ENCODE assay signal across 33 cellular contexts in the genomic region with DNA sequence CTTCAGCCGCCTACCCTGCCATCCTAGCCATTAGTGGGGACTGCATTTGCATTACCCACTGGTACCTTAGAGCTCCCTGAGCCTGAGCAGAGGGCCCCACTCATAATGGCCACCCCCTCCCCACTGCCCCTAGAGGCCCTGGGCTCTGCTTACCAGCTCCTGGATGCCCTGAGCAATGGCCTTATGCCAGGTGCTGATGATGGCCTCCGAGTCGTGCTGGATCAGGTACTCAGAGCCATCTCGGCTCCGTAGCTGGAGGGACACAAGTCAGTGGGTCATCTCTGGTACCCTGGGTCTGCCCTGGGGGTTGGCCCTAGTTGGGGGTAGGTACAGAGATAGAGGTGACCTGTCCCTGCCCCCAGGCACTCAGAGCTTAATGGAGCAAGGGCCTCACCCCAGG.
"Had no signal": no experiment of that assay in that cellular context is flagged by ENCODE, and none has a peak within 500 bp of the region (broad histone marks: within the 10 kb centered on the region; RNA-seq: fewer than 3 reads in every experiment).

No MANE protein-coding gene starts in this region.

- ATAC-seq: activated CD8-positive, alpha-beta memory T cell treated with anti-CD3 and anti-CD28 coated beads, Interleukin-2, amount 10 ng/mL, durations not matched to agents 7 days and 5 days; activated naive CD8-positive, alpha-beta T cell treated with anti-CD3 and anti-CD28 coated beads, Interleukin-2, amount 50 U/mL, for 24 hours; Panc1 had no signal

- DNase-seq: activated CD4-positive, alpha-beta memory T cell treated with anti-CD3 and anti-CD28 coated beads, Interleukin-2, amount 10 ng/mL, durations not matched to agents 7 days and 5 days; activated CD4-positive, alpha-beta T cell treated with anti-CD3 and anti-CD28 coated beads for 1 hour; activated CD4-positive, alpha-beta T cell treated with anti-CD3 and anti-CD28 coated beads for 48 hours; activated CD4-positive, CD25-positive, alpha-beta regulatory T cell; activated CD8-positive, alpha-beta memory T cell treated with anti-CD3 and anti-CD28 coated beads for 24 hours; activated CD8-positive, alpha-beta memory T cell treated with anti-CD3 and anti-CD28 coated beads, Interleukin-2, amount 10 ng/mL, durations not matched to agents 7 days and 5 days; activated CD8-positive, alpha-beta memory T cell treated with anti-CD3 and anti-CD28 coated beads, Interleukin-2, amount 50 U/mL, for 48 hours; activated gamma-delta T cell; activated naive CD4-positive, alpha-beta T cell treated with Interleukin-2 at 50 U/mL for 16 hours; activated naive CD8-positive, alpha-beta T cell treated with anti-CD3 and anti-CD28 coated beads, Interleukin-2, amount 50 U/mL, for 24 hours; activated T-cell treated with anti-CD3 and anti-CD28 coated beads, Interleukin-2, amount 50 U/mL, for 1 hour; anterior cingulate cortex; cerebellar nuclear complex; MM.1S; MV-4-11; NCI-H1092; NCI-H1417; NCI-H146; NCI-H187; NCI-H2029 treated with DMSO at 0.1 percent for 48 hours; NCI-H2107; NCI-H2171; NCI-H510A; NCI-H526; NCI-H774; SIG-M5; SW 1271; T-helper 1 cell; T-helper 2 cell; T-helper 9 cell; WERI-Rb-1 had no signal

- H3K27ac ChIP-seq: KMS-11, WERI-Rb-1 had no signal

- H3K36me3 ChIP-seq: WERI-Rb-1 had no signal
